14 cellular contexts compared by ENCODE assay signal in the genomic region with DNA sequence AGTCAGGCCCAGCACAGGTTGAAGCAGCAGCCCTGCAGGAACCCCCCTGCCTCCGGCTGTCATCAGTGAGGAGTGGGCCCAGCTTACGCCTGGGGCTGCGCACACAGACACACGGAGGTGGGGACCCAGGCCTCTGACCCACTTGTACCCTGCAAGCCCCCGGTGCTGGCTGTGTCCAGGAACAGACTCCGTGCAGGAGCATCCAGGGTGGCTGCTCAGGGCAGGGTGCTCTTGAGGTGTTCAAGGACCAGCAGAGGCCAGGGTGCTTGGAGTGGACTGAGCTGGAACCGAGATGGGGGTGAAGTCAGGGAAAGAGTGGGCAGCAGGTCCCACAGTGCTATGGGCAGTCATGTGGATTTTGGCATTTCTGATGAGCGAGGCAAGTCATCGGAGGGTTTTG.
"Had no signal": no experiment of that assay in that cellular context is flagged by ENCODE, and none has a peak within 500 bp of the region (broad histone marks: within the 10 kb centered on the region; RNA-seq: fewer than 3 reads in every experiment).

No MANE protein-coding gene starts in this region.

- ATAC-seq: gastroesophageal sphincter; stimulated activated naive CD8-positive, alpha-beta T cell treated with anti-CD3 and anti-CD28 coated beads, Interleukin-15, Interleukin-2, amounts not matched to agents 100 U/mL and 50 U/mL, for 24 hours had no signal

- H3K4me1 ChIP-seq: gastroesophageal sphincter, vagina had no signal

- H3K27me3 ChIP-seq: cardiac muscle cell, vagina had no signal

- H3K27ac ChIP-seq: cardiac muscle cell, epithelial cell of prostate, gastroesophageal sphincter, vagina had no signal

- H3K27ac Mint-ChIP-seq: activated naive CD4-positive, alpha-beta T cell treated with anti-CD3 and anti-CD28 coated beads for 36 hours; T-helper 1 cell treated with Interleukin-12 subunit alpha and Interleukin-12 subunit beta and Interleukin-4 antibody, amounts not matched to agents 30 μg/mL and 1 μg/mL, for 36 hours had no signal

- FAIRE-seq: astrocyte, colon, keratinocyte had no signal

- H3K36me3 ChIP-seq: cardiac muscle cell, gastroesophageal sphincter, vagina had no signal

- H3K9me3 Mint-ChIP-seq: activated naive CD4-positive, alpha-beta T cell treated with anti-CD3 and anti-CD28 coated beads for 36 hours; T-helper 1 cell treated with Interleukin-12 subunit alpha and Interleukin-12 subunit beta and Interleukin-4 antibody, amounts not matched to agents 30 μg/mL and 1 μg/mL, for 36 hours had no signal

- DNase-seq: activated CD4-positive, alpha-beta T cell treated with anti-CD3 and anti-CD28 coated beads, Interleukin-2, amount 50 U/mL, for 1 hour; activated naive CD4-positive, alpha-beta T cell treated with anti-CD3 and anti-CD28 coated beads for 36 hours; effector CD4-positive, alpha-beta T cell; midbrain; stimulated activated CD4-positive, alpha-beta T cell treated with anti-CD3 and anti-CD28 coated beads, Interleukin-2, amount 100 ng/mL, for 24 hours; stimulated activated naive CD8-positive, alpha-beta T cell treated with anti-CD3 and anti-CD28 coated beads, Interleukin-15, Interleukin-2, amounts not matched to agents 100 U/mL and 50 U/mL, for 24 hours had no signal

- H3K4me3 Mint-ChIP-seq: activated naive CD4-positive, alpha-beta T cell treated with anti-CD3 and anti-CD28 coated beads for 36 hours; T-helper 1 cell treated with Interleukin-12 subunit alpha and Interleukin-12 subunit beta and Interleukin-4 antibody, amounts not matched to agents 30 μg/mL and 1 μg/mL, for 36 hours had no signal

- H3K4me3 ChIP-seq: cardiac muscle cell, gastroesophageal sphincter, vagina had no signal

- H3K9me3 ChIP-seq: gastroesophageal sphincter, vagina had no signal
